Comparison of ENCODE assay signal across 13 cellular contexts in genomic region chr5:148390914-148391313, GRCh38. TPM values are rescaled to one million over a fixed set of nuclear protein-coding genes. Genes with fewer than 3 reads are reported as not detected.
DNase-seq lines count a peak whose midpoint lies in the region; FAIRE-seq and TF ChIP-seq lines count a peak whose summit lies in the region.
"Had no signal": no experiment of that assay in that cellular context is flagged by ENCODE, and none has a peak within 500 bp of the region (broad histone marks: within the 10 kb centered on the region; RNA-seq: fewer than 3 reads in every experiment).

No MANE protein-coding gene starts in this region.

- H3K4me1 ChIP-seq in Caco-2 (peaks cover 32% of the 10 kb centered on the region), adipocyte (ENCODE audit: control insufficient read depth, insufficient read depth, low read length) (peaks cover 28% of the 10 kb centered on the region)

- no peak for DNase-seq in Caco-2
- no peak for DNase-seq in D721Med (ENCODE audit: insufficient read length, low spot score)
- no peak for DNase-seq in adipocyte (ENCODE audit: low read depth)
- DNase-seq in chondrocyte (ENCODE audit: low spot score): no peak
- DNase-seq in germinal center (ENCODE audit: low spot score): no peak
- no peak for DNase-seq in NCI-H345 treated with DMSO at 0.1 percent for 48 hours (lab: John Stamatoyannopoulos, UW; ENCODE audit: unreplicated experiment)
- DNase-seq: H7, Karpas-422, NCI-H1417, NCI-H1930, NCI-H510A, RPMI8226 had no signal

- TF ChIP-seq CTCF in Caco-2 (IDR thresholded peaks at IDR 0.05; ENCODE audit: insufficient read depth in 1 of 2, low read depth in 1 of 2, low read length in 1 of 2, severe bottlenecking in 1 of 2, unreplicated experiment in 1 of 2) (no peak), D721Med (IDR thresholded peaks at IDR 0.05; ENCODE audit: insufficient read depth, missing control alignments) (no peak), nephron (IDR thresholded peaks at IDR 0.05; ENCODE audit: unreplicated experiment in 3 of 3) (no peak), chondrocyte (IDR thresholded peaks at IDR 0.05) (no peak)

- intact Hi-C loops in Caco-2 (cut with micrococcal nuclease; ENCODE audit: unreplicated experiment): loop anchor here (5.0 kb wide), 1 partner anchor 554 kb away; no protein-coding TSS in a partner anchor

- H3K36me3 Mint-ChIP-seq in Caco-2 (ENCODE audit: insufficient read depth, unreplicated experiment): peaks cover 6% of the 10 kb centered on the region
- H3K36me3 Mint-ChIP-seq in nephron (ENCODE audit: low read depth): peaks cover 8% of the 10 kb centered on the region
- peaks cover 4% of the 10 kb centered on the region for H3K36me3 Mint-ChIP-seq in chondrocyte (ENCODE audit: low read depth)

- POLR2A ChIA-PET in Caco-2 (lab: Charles Lee): no interaction called here

- H3K27ac Mint-ChIP-seq in Caco-2 (ENCODE audit: unreplicated experiment): peak overlapping the region; percentile 20
- H3K27ac Mint-ChIP-seq in nephron: peak overlapping the region; percentile 9 to 60 (median 55)
- H3K27ac Mint-ChIP-seq in chondrocyte (ENCODE audit: unreplicated experiment): no peak overlapping the region

- H3K4me3 ChIP-seq in Caco-2 (ENCODE audit: low read depth, low read length) (no peak overlapping the region), adipocyte (ENCODE audit: low read length) (peak overlapping the region; percentile 32)

- H3K27me3 ChIP-seq in Caco-2 (replicated peaks; ENCODE audit: control insufficient read depth, insufficient read depth, low read length): no peaks in the 10 kb centered on the region
- H3K27me3 ChIP-seq in adipocyte (replicated peaks; ENCODE audit: control insufficient read depth, insufficient read depth, low read length): no peaks in the 10 kb centered on the region

- no peak overlapping the region for H3K9ac ChIP-seq in adipocyte (ENCODE audit: low read length)

- no peaks in the 10 kb centered on the region for H3K27me3 Mint-ChIP-seq in Caco-2 (ENCODE audit: insufficient read depth, unreplicated experiment)
- no peaks in the 10 kb centered on the region for H3K27me3 Mint-ChIP-seq in nephron (ENCODE audit: low read depth)
- no peaks in the 10 kb centered on the region for H3K27me3 Mint-ChIP-seq in chondrocyte (ENCODE audit: low read depth)

- H3K36me3 ChIP-seq in Caco-2 (ENCODE audit: control insufficient read depth, insufficient read depth, low read length): no peaks in the 10 kb centered on the region; the same call in 1 of the 2 replicates
- H3K36me3 ChIP-seq in adipocyte (ENCODE audit: control insufficient read depth, insufficient read depth, low read length, severe bottlenecking): peaks cover 24% of the 10 kb centered on the region

- peaks cover 30% of the 10 kb centered on the region for H3K4me1 Mint-ChIP-seq in Caco-2 (ENCODE audit: low read depth, unreplicated experiment)
- H3K4me1 Mint-ChIP-seq in nephron: peaks cover 28% of the 10 kb centered on the region
- H3K4me1 Mint-ChIP-seq in chondrocyte (ENCODE audit: low read depth): peaks cover 45% of the 10 kb centered on the region

- H3K9me3 ChIP-seq in Caco-2 (no peaks in the 10 kb centered on the region), adipocyte (ENCODE audit: control insufficient read depth, low read length) (no peaks in the 10 kb centered on the region)

- H3K4me3 Mint-ChIP-seq in Caco-2 (ENCODE audit: unreplicated experiment) (no peak overlapping the region), nephron (no peak overlapping the region), chondrocyte (ENCODE audit: unreplicated experiment) (no peak overlapping the region)

- peak; percentile 97 for FAIRE-seq in D721Med (lab: Jason Lieb, UNC)

- H3K9me3 Mint-ChIP-seq in Caco-2 (ENCODE audit: unreplicated experiment) (no peaks in the 10 kb centered on the region), nephron (no peaks in the 10 kb centered on the region), chondrocyte (ENCODE audit: low read depth) (no peaks in the 10 kb centered on the region)

- CTCF ChIA-PET in Caco-2 (lab: Charles Lee): no interaction called here

- BruUV-seq in Caco-2 (replicated peaks; lab: Mats Ljungman, UMichigan): no TSS peak

RNA-seq across cellular contexts. Expression of gene FBXO38, which starts 7.2 kb away (rescaled TPM):
- 36.7 and 45.5 TPM in 2 replicates for total RNA-seq in Caco-2 (2022)
- 36.3 to 37.7 TPM (median 37.4 TPM) in 3 replicates for total RNA-seq in chondrocyte

RNA-seq across cellular contexts. Expression of gene SPINK9, which starts 55.6 kb away (rescaled TPM):
- not detected in 2 replicates for total RNA-seq in Caco-2 (2022)
- total RNA-seq in chondrocyte: not detected in 3 replicates
- total RNA-seq: H7 had no signal
